ENCODE assay signal across 9 cellular contexts in genomic region chr10:27997865-27998177, GRCh38. TPM values are rescaled to one million over a fixed set of nuclear protein-coding genes. Genes with fewer than 3 reads are reported as not detected.
DNase-seq lines count a peak whose midpoint lies in the region; ATAC-seq and TF ChIP-seq lines count a peak whose summit lies in the region.
"Had no signal": no experiment of that assay in that cellular context is flagged by ENCODE, and none has a peak within 500 bp of the region (broad histone marks: within the 10 kb centered on the region; RNA-seq: fewer than 3 reads in every experiment).

No MANE protein-coding gene starts in this region.

- H3K4me1 Mint-ChIP-seq in IgD-negative memory B cell (peaks cover 3 to 10% (median 7%) of the 10 kb centered on the region in 3 donors), natural killer cell (peaks cover 12 to 17% of the 10 kb centered on the region in 2 donors)

- peak overlapping the region in 3 of 4 donors; percentile 80 to 88 (median 85) for H3K4me3 Mint-ChIP-seq in IgD-negative memory B cell
- H3K4me3 Mint-ChIP-seq in natural killer cell = peak overlapping the region; percentile 79

- intact Hi-C loops in natural killer cell (cut with micrococcal nuclease) = no loop called here

- ATAC-seq in natural killer cell = no peak
- ATAC-seq in esophagus mucosa = no peak

- CTCF ChIA-PET in AG04449 (lab: Yijun Ruan, JAX) = interaction anchor here (1.1 kb wide), 1 partner anchor 13 kb away, joined by 3 read pairs; no protein-coding TSS in a partner anchor

- peak overlapping the region; percentile 67 for H3K4me3 ChIP-seq in AG04449 (ENCODE audit: low read depth, low read length)
- peak overlapping the region; percentile 68 for H3K4me3 ChIP-seq in ectodermal cell (ENCODE audit: insufficient read depth, low read depth, low read length)

- POLR2A ChIA-PET in AG04449 (lab: Yijun Ruan, JAX) = interaction anchor here (1.0 kb wide), 1 partner anchor 10 kb away, joined by 3 read pairs; no protein-coding TSS in a partner anchor

- no peaks in the 10 kb centered on the region for H3K36me3 ChIP-seq in ectodermal cell (ENCODE audit: control insufficient read depth, insufficient read depth, low read length)

- peaks cover 21% of the 10 kb centered on the region for H3K27me3 Mint-ChIP-seq in IgD-negative memory B cell
- peaks cover 35 to 54% of the 10 kb centered on the region in 2 donors for H3K27me3 Mint-ChIP-seq in natural killer cell (ENCODE audit: low read depth in 2 of 2)

- H3K4me1 ChIP-seq in ectodermal cell (ENCODE audit: control insufficient read depth, insufficient read depth, low read length) = no peaks in the 10 kb centered on the region

- TF ChIP-seq CTCF in AG04449 (IDR thresholded peaks at IDR 0.05; ENCODE audit: insufficient read depth, low read length, missing control alignments) (no peak), natural killer cell (IDR thresholded peaks at IDR 0.05) (no peak)

- H3K36me3 Mint-ChIP-seq in IgD-negative memory B cell = no peaks in the 10 kb centered on the region
- H3K36me3 Mint-ChIP-seq in natural killer cell = no peaks in the 10 kb centered on the region

- no peaks in the 10 kb centered on the region for H3K9me3 ChIP-seq in ectodermal cell (ENCODE audit: control insufficient read depth, low read length)

- 0 to 6% methylated on average over 4 to 5 of the region's 5 CpGs for WGBS in ectodermal cell, 2 experiments

- H3K27ac ChIP-seq in ectodermal cell (ENCODE audit: insufficient read depth, low read depth, low read length, poor library complexity, severe bottlenecking) = no peak overlapping the region

- DNase-seq in AG04449 (ENCODE audit: low read depth, low spot score) (no peak), natural killer cell (no peak), NCI-H1436 (lab: John Stamatoyannopoulos, UW) (no peak), activated gamma-delta T cell treated with Interleukin-2 at 50 U/mL for 16 hours (no peak)
- no peak for DNase-seq in central memory CD4-positive, alpha-beta T cell
- DNase-seq: NCI-H510A had no signal

- H3K27ac Mint-ChIP-seq in IgD-negative memory B cell (no peak overlapping the region), natural killer cell (no peak overlapping the region)

- H3K9me3 Mint-ChIP-seq in IgD-negative memory B cell = peaks cover 0 to 7% (median 0%) of the 10 kb centered on the region in 3 donors
- H3K9me3 Mint-ChIP-seq in natural killer cell = no peaks in the 10 kb centered on the region

- no peaks in the 10 kb centered on the region for H3K27me3 ChIP-seq in ectodermal cell (ENCODE audit: control insufficient read depth, insufficient read depth, low read length, poor library complexity, severe bottlenecking)

RNA-seq across cellular contexts. Expression of gene ODAD2, which starts 1.1 kb away (rescaled TPM):
- polyA plus RNA-seq in IgD-negative memory B cell = not detected
- 9.0 TPM for polyA plus RNA-seq in ectodermal cell (2013, experiment 1 of 4)
- 6.5 TPM for polyA plus RNA-seq in ectodermal cell (2013, experiment 2 of 4)
- 6.0 TPM for polyA plus RNA-seq in ectodermal cell (2013, experiment 3 of 4)
- polyA plus RNA-seq in ectodermal cell (2013, experiment 4 of 4) = 8.2 TPM
- total RNA-seq in natural killer cell (not detected), esophagus mucosa (0.16 TPM)
